Comparison of ENCODE assay signal across 8 cellular contexts in the genomic region with DNA sequence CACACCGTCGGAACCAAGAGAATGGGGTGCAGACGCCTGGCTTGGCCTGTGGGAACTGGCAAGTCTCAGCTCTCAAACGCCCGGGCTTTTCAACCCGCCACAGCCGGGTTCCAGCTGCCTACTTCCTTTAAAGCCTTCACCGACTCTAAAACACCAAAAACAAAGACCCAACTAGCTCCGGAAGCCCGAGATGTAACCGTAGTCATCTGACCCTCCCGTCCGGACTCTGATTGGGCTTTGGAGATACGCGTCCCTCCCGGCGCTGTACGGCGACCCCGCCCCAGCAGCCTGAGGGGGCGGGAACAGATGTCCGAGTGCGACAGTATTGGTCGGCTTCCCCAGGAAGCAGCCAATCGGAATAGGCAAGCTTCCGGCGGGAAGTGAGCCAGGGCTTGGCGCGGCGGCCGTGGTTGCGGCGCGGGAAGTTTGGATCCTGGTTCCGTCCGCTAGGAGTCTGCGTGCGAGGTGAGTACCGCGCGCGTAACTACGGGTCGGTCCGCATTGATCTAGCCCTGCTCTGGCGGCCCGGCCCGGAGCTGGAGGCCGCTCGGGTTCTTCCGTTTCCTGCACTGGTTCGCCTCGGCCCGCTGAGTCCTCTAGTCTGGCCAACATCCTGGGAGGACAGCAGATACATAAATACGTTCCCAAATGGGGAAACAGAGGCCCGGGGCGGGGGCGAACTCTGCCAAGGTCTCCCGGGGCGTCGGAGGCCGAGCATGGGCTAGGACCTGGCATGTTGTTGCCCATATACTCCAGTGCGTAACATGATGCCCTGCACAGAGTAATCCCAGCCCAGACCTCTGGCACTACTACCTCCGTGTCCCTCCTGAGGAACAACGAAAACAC. TPM values are rescaled to one million over a fixed set of nuclear protein-coding genes. Genes with fewer than 3 reads are reported as not detected.
DNase-seq lines count a peak whose midpoint lies in the region; ATAC-seq and TF ChIP-seq lines count a peak whose summit lies in the region.

A gene (plus strand): TSS at position 371 of the 846 bp plus-strand sequence. CDS start 30,047 bp downstream, outside the sequence.

- ATAC-seq in GM18499 (IDR thresholded peaks at IDR 0.05; ENCODE audit: insufficient read depth, unreplicated experiment) (peak; percentile 95), HG02943 (IDR thresholded peaks at IDR 0.05; ENCODE audit: low read depth, unreplicated experiment) (peak; percentile 99), right cardiac atrium (peak; percentile 100)

- peak within 1 kb of the TSS; percentile 89 for H3K27ac ChIP-seq in right cardiac atrium (ENCODE audit: low read length)
- peak within 1 kb of the TSS; percentile 85 for H3K27ac ChIP-seq in vagina

- H3K9me3 ChIP-seq in right cardiac atrium (ENCODE audit: control insufficient read depth, low read length) (no peaks in the 10 kb centered on the region), vagina (no peaks in the 10 kb centered on the region)

- peak in 2 of 3 experiments; percentile 1 to 55 for TF ChIP-seq CTCF in vagina (IDR thresholded peaks at IDR 0.05)

- H3K4me3 ChIP-seq in right cardiac atrium (ENCODE audit: low read length) (peak within 1 kb of the TSS; percentile 76), vagina (peak within 1 kb of the TSS; percentile 72)

- H3K36me3 ChIP-seq in vagina = no peaks in the 10 kb centered on the region

- under 1% methylated on average over 65 of the region's 65 CpGs for WGBS in right cardiac atrium

- TF ChIP-seq POLR2A in vagina (IDR thresholded peaks at IDR 0.05) = peak in 1 of 2 donors; percentile 38

- DNase-seq in NCI-H187 treated with DMSO at 0.1 percent for 48 hours (lab: John Stamatoyannopoulos, UW) = peak; percentile 91
- peak; percentile 72 to 99 (median 95) for DNase-seq in anterior cingulate cortex (lab: John Stamatoyannopoulos, UW)
- DNase-seq in right cardiac atrium = peak; percentile 96 to 98 (median 98)
- peak; percentile 89 for DNase-seq in pulmonary artery endothelial cell (ENCODE audit: low read depth, low spot score)
- DNase-seq in vagina (ENCODE audit: extremely low spot score in 2 of 2) = peak; percentile 97 to 98

- H3K4me1 ChIP-seq in right cardiac atrium (ENCODE audit: control insufficient read depth, insufficient read depth, low read length) (no peaks in the 10 kb centered on the region), vagina (peaks cover 16% of the 10 kb centered on the region)

- H3K27me3 ChIP-seq in right cardiac atrium (ENCODE audit: control insufficient read depth, insufficient read depth) (no peaks in the 10 kb centered on the region), vagina (no peaks in the 10 kb centered on the region)

- intact Hi-C loops in T-helper 2 cell treated with Interferon-gamma antibody and Interleukin-4, amounts not matched to agents 100 ng/mL and 5 ng/mL, for 36 hours (cut with micrococcal nuclease) = loop anchor here (1.0 to 5.0 kb wide), 4 partner anchors 30 to 217 kb away; no protein-coding TSS in a partner anchor
- intact Hi-C loops in right cardiac atrium (cut with DNase I) (loop anchor here in 3 of 4 donors (5.0 to 10.0 kb wide), 3 partner anchors 155 to 170 kb away; a partner anchor contains a TSS), vagina (cut with DNase I) (loop anchor here (10.0 kb wide), 1 partner anchor 168 kb away; a partner anchor contains a TSS)

RNA-seq across cellular contexts. Expression of the gene that starts here (rescaled TPM):
- 55.0 and 57.8 TPM in 2 replicates for total RNA-seq in T-helper 2 cell treated with Interferon-gamma antibody and Interleukin-4, amounts not matched to agents 100 ng/mL and 5 ng/mL, for 36 hours
- total RNA-seq in right cardiac atrium (10 to 100 TPM in 3 of 4 donors, 1 to 10 TPM in 1; 8.1 to 45.3 (median 29.0) TPM), pulmonary artery endothelial cell (6.5 and 9.0 TPM in 2 replicates), vagina (1.7 TPM)
- polyA plus RNA-seq in right cardiac atrium = 17.3 TPM

Comparison
In these comparisons a context has a peak if more than half of its experiments do, and no peak if none do; other contexts are left out.
1. Peak in every context shown above with its lines: DNase-seq, ATAC-seq, H3K4me3 ChIP-seq and H3K27ac ChIP-seq.